Comparison of ENCODE assay signal across 21 cellular contexts in genomic region chr3:160945346-160945745, GRCh38.
"Had no signal": no experiment of that assay in that cellular context is flagged by ENCODE, and none has a peak within 500 bp of the region (broad histone marks: within the 10 kb centered on the region; RNA-seq: fewer than 3 reads in every experiment).

No MANE protein-coding gene starts in this region.

- ATAC-seq: K562 had no signal

- H3K9me3 ChIP-seq: SJSA1 had no signal

- H3K36me3 ChIP-seq: SJSA1 had no signal

- H3K9ac ChIP-seq: KMS-11 had no signal

- H3K27ac ChIP-seq: KMS-11, SJSA1, SK-N-MC had no signal

- FAIRE-seq: K562 had no signal

- H3K4me2 ChIP-seq: KMS-11 had no signal

- DNase-seq: Kasumi-1, MM.1S, NCI-H1092 treated with DMSO at 0.1 percent for 48 hours, NCI-H1436, NCI-H187, NCI-H2029, NCI-H2081 treated with DMSO at 0.1 percent for 48 hours, NCI-H2171, NCI-H226, NCI-H446, NCI-H510A, NCI-H524 treated with DMSO at 0.1 percent for 48 hours, NCI-H69, NCI-H774, Right ventricle myocardium superior, RPMI8226, SIG-M5 had no signal

- H3K4me3 ChIP-seq: K562, SJSA1, SK-N-MC had no signal

- H3K4me1 ChIP-seq: SJSA1 had no signal
